Comparison of ENCODE assay signal across 1 cellular context in genomic region chr15:44711356-44712107, GRCh38.
TF ChIP-seq lines count a peak whose summit lies in the region.

Gene B2M, plus strand, starts transcription at chr15:44711517. Its CDS starts 30 bp downstream, at chr15:44711547.

TF ChIP-seq in HepG2, 621 proteins besides CTCF, POLR2A, EP300 and RAD21 (continued from another document and continues in another):
- TF ChIP-seq CEBPZ (IDR thresholded peaks at IDR 0.05; ENCODE audit: low read length) (no peak), PPARG (CRISPR knock-in tag; conservative IDR thresholded peaks at IDR 0.05) (0 out of 2 replicates have a peak, but pooled peaks have one; percentile 13), ZNF691 (CRISPR knock-in tag; IDR thresholded peaks at IDR 0.05; ENCODE audit: borderline replicate concordance, low read depth) (peak; percentile 54), PRPF4 (IDR thresholded peaks at IDR 0.05; ENCODE audit: low read depth, low read length, poor library complexity, severe bottlenecking) (no peak), GABPA (IDR thresholded peaks at IDR 0.05; ENCODE audit: low read depth, low read length) (no peak), GABPA (CRISPR knock-in tag; IDR thresholded peaks at IDR 0.05; ENCODE audit: low read depth) (no peak), RFX1 (IDR thresholded peaks at IDR 0.05) (no peak), ETV5 (CRISPR knock-in tag; IDR thresholded peaks at IDR 0.05; ENCODE audit: borderline replicate concordance) (0 out of 2 replicates have a peak, but pooled peaks have one; percentile 16), ZNF839 (CRISPR knock-in tag; IDR thresholded peaks at IDR 0.05; ENCODE audit: borderline replicate concordance) (no peak), SMAD9 (CRISPR knock-in tag; IDR thresholded peaks at IDR 0.05) (no peak), HOXA9 (CRISPR knock-in tag; IDR thresholded peaks at IDR 0.05; ENCODE audit: borderline replicate concordance) (no peak), ZNF788 (CRISPR knock-in tag; IDR thresholded peaks at IDR 0.05; ENCODE audit: borderline replicate concordance) (peak; percentile 88; the same call in 1 of the 2 replicates), MAFG (CRISPR knock-in tag; IDR thresholded peaks at IDR 0.05) (no peak), HNF4G (IDR thresholded peaks at IDR 0.05; ENCODE audit: borderline replicate concordance, low read depth, low read length) (0 out of 2 replicates have a peak, but pooled peaks have one; percentile 18), HNF4G (CRISPR knock-in tag; IDR thresholded peaks at IDR 0.05; ENCODE audit: borderline replicate concordance, low read depth) (0 out of 2 replicates have a peak, but pooled peaks have one; percentile 14), NFIB (CRISPR knock-in tag; IDR thresholded peaks at IDR 0.05; ENCODE audit: borderline replicate concordance) (no peak), DMTF1 (CRISPR knock-in tag; IDR thresholded peaks at IDR 0.05) (no peak), PATZ1 (CRISPR knock-in tag; IDR thresholded peaks at IDR 0.05) (peak; percentile 67; the same call in 1 of the 2 replicates), ZNF253 (CRISPR knock-in tag; IDR thresholded peaks at IDR 0.05; ENCODE audit: borderline replicate concordance) (0 out of 2 replicates have a peak, but pooled peaks have one; percentile 81), NBN (conservative IDR thresholded peaks at IDR 0.05) (no peak), IRF2 (CRISPR knock-in tag; IDR thresholded peaks at IDR 0.05) (peak; percentile 87), NFKBIZ (CRISPR knock-in tag; IDR thresholded peaks at IDR 0.05) (no peak), LCORL (IDR thresholded peaks at IDR 0.05) (no peak), LCORL (CRISPR knock-in tag; IDR thresholded peaks at IDR 0.05) (peak; percentile 41; the same call in 1 of the 2 replicates), AGO2 (optimal IDR thresholded peaks at IDR 0.05; ENCODE audit: low read depth, low read length) (peak; percentile 90), ARID4A (CRISPR knock-in tag; IDR thresholded peaks at IDR 0.05; ENCODE audit: borderline replicate concordance) (peak; percentile 82), KAT7 (CRISPR knock-in tag; IDR thresholded peaks at IDR 0.05; ENCODE audit: borderline replicate concordance) (no peak), ZSCAN31 (CRISPR knock-in tag; IDR thresholded peaks at IDR 0.05; ENCODE audit: low read depth) (peak; percentile 86; the same call in 1 of the 2 replicates), MTA3 (CRISPR knock-in tag; IDR thresholded peaks at IDR 0.05) (no peak), KLF16 (CRISPR knock-in tag; IDR thresholded peaks at IDR 0.05) (no peak; a peak in 1 of 4 replicates), ZNF562 (CRISPR knock-in tag; IDR thresholded peaks at IDR 0.05; ENCODE audit: borderline replicate concordance) (no peak), RFX5 (IDR thresholded peaks at IDR 0.05; ENCODE audit: low read depth, low read length) (peak; percentile 100), BORCS8-MEF2B (CRISPR knock-in tag; IDR thresholded peaks at IDR 0.05) (peak; percentile 88), ZFP90 (CRISPR knock-in tag; IDR thresholded peaks at IDR 0.05; ENCODE audit: borderline replicate concordance) (0 out of 2 replicates have a peak, but pooled peaks have one; percentile 36), ZBTB49 (CRISPR knock-in tag; IDR thresholded peaks at IDR 0.05; ENCODE audit: borderline replicate concordance) (0 out of 2 replicates have a peak, but pooled peaks have one; percentile 6), PLRG1 (conservative IDR thresholded peaks at IDR 0.05) (no peak), ZNF251 (CRISPR knock-in tag; IDR thresholded peaks at IDR 0.05) (no peak), HOXA5 (CRISPR knock-in tag; IDR thresholded peaks at IDR 0.05) (peak; percentile 82; the same call in 1 of the 2 replicates), RBFOX2 (IDR thresholded peaks at IDR 0.05; ENCODE audit: low read depth, low read length) (peak; percentile 87), ZNF260 (CRISPR knock-in tag; IDR thresholded peaks at IDR 0.05; ENCODE audit: borderline replicate concordance, low read depth) (no peak), E2F1 (CRISPR knock-in tag; IDR thresholded peaks at IDR 0.05) (peak; percentile 48; the same call in 1 of the 2 replicates), SATB2 (CRISPR knock-in tag; IDR thresholded peaks at IDR 0.05) (no peak), NCOA2 (CRISPR knock-in tag; IDR thresholded peaks at IDR 0.05) (no peak; the same call in none of the 2 replicates), THAP9 (CRISPR knock-in tag; IDR thresholded peaks at IDR 0.05; ENCODE audit: borderline replicate concordance) (no peak), SMARCE1 (IDR thresholded peaks at IDR 0.05; ENCODE audit: borderline replicate concordance) (no peak), RFXANK (CRISPR knock-in tag; IDR thresholded peaks at IDR 0.05) (peak; percentile 100)
